Comparison of ENCODE assay signal across 3 cellular contexts in genomic region chr1:209603877-209604276, GRCh38.
TF ChIP-seq lines count a peak whose summit lies in the region.

No MANE protein-coding gene starts in this region.

TF ChIP-seq in HEK293, 187 proteins besides CTCF, POLR2A, EP300 and RAD21:
- TF ChIP-seq MEIS1 (CRISPR knock-in tag; IDR thresholded peaks at IDR 0.05; ENCODE audit: borderline replicate concordance) (no peak), PRDM2 (tag by site-specific recombination; IDR thresholded peaks at IDR 0.05; ENCODE audit: borderline replicate concordance) (no peak)
- TF ChIP-seq, protein P1, sequence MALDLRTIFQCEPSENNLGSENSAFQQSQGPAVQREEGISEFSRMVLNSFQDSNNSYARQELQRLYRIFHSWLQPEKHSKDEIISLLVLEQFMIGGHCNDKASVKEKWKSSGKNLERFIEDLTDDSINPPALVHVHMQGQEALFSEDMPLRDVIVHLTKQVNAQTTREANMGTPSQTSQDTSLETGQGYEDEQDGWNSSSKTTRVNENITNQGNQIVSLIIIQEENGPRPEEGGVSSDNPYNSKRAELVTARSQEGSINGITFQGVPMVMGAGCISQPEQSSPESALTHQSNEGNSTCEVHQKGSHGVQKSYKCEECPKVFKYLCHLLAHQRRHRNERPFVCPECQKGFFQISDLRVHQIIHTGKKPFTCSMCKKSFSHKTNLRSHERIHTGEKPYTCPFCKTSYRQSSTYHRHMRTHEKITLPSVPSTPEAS (tag by site-specific recombination; IDR thresholded peaks at IDR 0.05) = peak; percentile 61; the same call in 1 of the 2 replicates

TF ChIP-seq in GM12878, 131 proteins besides CTCF, POLR2A, EP300 and RAD21:
- TF ChIP-seq TCF7 (IDR thresholded peaks at IDR 0.05; ENCODE audit: borderline replicate concordance) (no peak), RAD51 (IDR thresholded peaks at IDR 0.05) (no peak), FOS (IDR thresholded peaks at IDR 0.05; ENCODE audit: borderline replicate concordance, extremely low read depth, insufficient read length) (no peak)
- TF ChIP-seq, protein P2, sequence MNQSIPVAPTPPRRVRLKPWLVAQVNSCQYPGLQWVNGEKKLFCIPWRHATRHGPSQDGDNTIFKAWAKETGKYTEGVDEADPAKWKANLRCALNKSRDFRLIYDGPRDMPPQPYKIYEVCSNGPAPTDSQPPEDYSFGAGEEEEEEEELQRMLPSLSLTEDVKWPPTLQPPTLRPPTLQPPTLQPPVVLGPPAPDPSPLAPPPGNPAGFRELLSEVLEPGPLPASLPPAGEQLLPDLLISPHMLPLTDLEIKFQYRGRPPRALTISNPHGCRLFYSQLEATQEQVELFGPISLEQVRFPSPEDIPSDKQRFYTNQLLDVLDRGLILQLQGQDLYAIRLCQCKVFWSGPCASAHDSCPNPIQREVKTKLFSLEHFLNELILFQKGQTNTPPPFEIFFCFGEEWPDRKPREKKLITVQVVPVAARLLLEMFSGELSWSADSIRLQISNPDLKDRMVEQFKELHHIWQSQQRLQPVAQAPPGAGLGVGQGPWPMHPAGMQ (IDR thresholded peaks at IDR 0.05; ENCODE audit: borderline replicate concordance) = no peak
- TF ChIP-seq, protein P3, sequence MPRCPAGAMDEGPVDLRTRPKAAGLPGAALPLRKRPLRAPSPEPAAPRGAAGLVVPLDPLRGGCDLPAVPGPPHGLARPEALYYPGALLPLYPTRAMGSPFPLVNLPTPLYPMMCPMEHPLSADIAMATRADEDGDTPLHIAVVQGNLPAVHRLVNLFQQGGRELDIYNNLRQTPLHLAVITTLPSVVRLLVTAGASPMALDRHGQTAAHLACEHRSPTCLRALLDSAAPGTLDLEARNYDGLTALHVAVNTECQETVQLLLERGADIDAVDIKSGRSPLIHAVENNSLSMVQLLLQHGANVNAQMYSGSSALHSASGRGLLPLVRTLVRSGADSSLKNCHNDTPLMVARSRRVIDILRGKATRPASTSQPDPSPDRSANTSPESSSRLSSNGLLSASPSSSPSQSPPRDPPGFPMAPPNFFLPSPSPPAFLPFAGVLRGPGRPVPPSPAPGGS (IDR thresholded peaks at IDR 0.05; ENCODE audit: borderline replicate concordance, insufficient read depth, low read depth, low read length, poor library complexity, severe bottlenecking) = peak; percentile 69

TF ChIP-seq in GM23338, 12 proteins besides CTCF, POLR2A, EP300 and RAD21:
- no peak for TF ChIP-seq REST (IDR thresholded peaks at IDR 0.05; ENCODE audit: unreplicated experiment)
- no peak for TF ChIP-seq CREB1 (CRISPR knock-in tag; IDR thresholded peaks at IDR 0.05; ENCODE audit: low read depth)
- TF ChIP-seq JUNB (IDR thresholded peaks at IDR 0.05; ENCODE audit: unreplicated experiment) = no peak
- no peak for TF ChIP-seq POLR2AphosphoS5 (IDR thresholded peaks at IDR 0.05; ENCODE audit: low read depth)
- no peak for TF ChIP-seq ZNF331 (CRISPR knock-in tag; IDR thresholded peaks at IDR 0.05; ENCODE audit: low read depth)
- TF ChIP-seq ZNF462 (CRISPR knock-in tag; IDR thresholded peaks at IDR 0.05) = no peak
- TF ChIP-seq ZNF114 (CRISPR knock-in tag; IDR thresholded peaks at IDR 0.05) = no peak
- no peak for TF ChIP-seq EZH2phosphoT487 (IDR thresholded peaks at IDR 0.05; ENCODE audit: unreplicated experiment)
- TF ChIP-seq NANOG (IDR thresholded peaks at IDR 0.05; ENCODE audit: borderline replicate concordance) = no peak
- TF ChIP-seq STAT1 (IDR thresholded peaks at IDR 0.05; ENCODE audit: unreplicated experiment) = no peak
TF ChIP-seq in GM23338: peak in this region for 0.
